ENCODE assay signal across 13 cellular contexts in genomic region chr18:374735-375168, GRCh38.
DNase-seq lines count a peak whose midpoint lies in the region; ATAC-seq and TF ChIP-seq lines count a peak whose summit lies in the region.
"Had no signal": no experiment of that assay in that cellular context is flagged by ENCODE, and none has a peak within 500 bp of the region (broad histone marks: within the 10 kb centered on the region; RNA-seq: fewer than 3 reads in every experiment).

No MANE protein-coding gene starts in this region.

- no peaks in the 10 kb centered on the region for H3K9me3 Mint-ChIP-seq in immature natural killer cell
- H3K9me3 Mint-ChIP-seq in activated naive CD4-positive, alpha-beta T cell treated with anti-CD3 and anti-CD28 coated beads, Interleukin-2, amount 10 ng/mL, durations not matched to agents 7 days and 5 days, result no peaks in the 10 kb centered on the region

- H3K9me3 ChIP-seq in neutrophil, result no peaks in the 10 kb centered on the region
- H3K9me3 ChIP-seq: upper lobe of left lung had no signal

- DNase-seq in immature natural killer cell, result no peak
- no peak for DNase-seq in activated naive CD4-positive, alpha-beta T cell treated with anti-CD3 and anti-CD28 coated beads, Interleukin-2, amount 10 ng/mL, durations not matched to agents 7 days and 5 days
- DNase-seq: activated CD4-positive, alpha-beta T cell treated with anti-CD3 and anti-CD28 coated beads, Interleukin-2, amount 50 U/mL, for 4 hours; amniotic stem cell; KBM-7; midbrain had no signal

- no peak overlapping the region for H3K27ac Mint-ChIP-seq in immature natural killer cell
- H3K27ac Mint-ChIP-seq in activated naive CD4-positive, alpha-beta T cell treated with anti-CD3 and anti-CD28 coated beads, Interleukin-2, amount 10 ng/mL, durations not matched to agents 7 days and 5 days, result no peak overlapping the region

- peaks cover 34 to 60% of the 10 kb centered on the region in 2 experiments for H3K4me1 ChIP-seq in neutrophil (ENCODE audit: control insufficient read depth in 1 of 2, insufficient read depth in 1 of 2, low read depth in 1 of 2, low read length in 1 of 2)

- H3K36me3 Mint-ChIP-seq in immature natural killer cell, result no peaks in the 10 kb centered on the region
- no peaks in the 10 kb centered on the region for H3K36me3 Mint-ChIP-seq in activated naive CD4-positive, alpha-beta T cell treated with anti-CD3 and anti-CD28 coated beads, Interleukin-2, amount 10 ng/mL, durations not matched to agents 7 days and 5 days

- ATAC-seq in GM18870 (IDR thresholded peaks at IDR 0.05; ENCODE audit: unreplicated experiment), result peak; percentile 86
- peak; percentile 89 for ATAC-seq in GM21786 (IDR thresholded peaks at IDR 0.05; ENCODE audit: unreplicated experiment)
- peak; percentile 84 for ATAC-seq in HG03565 (IDR thresholded peaks at IDR 0.05; ENCODE audit: unreplicated experiment)
- no peak for ATAC-seq in HG03439 (IDR thresholded peaks at IDR 0.05; ENCODE audit: unreplicated experiment)
- no peak for ATAC-seq in GM18867 (IDR thresholded peaks at IDR 0.05; ENCODE audit: unreplicated experiment)

- peaks cover 0 to 7% (median 5%) of the 10 kb centered on the region in 3 donors for H3K27me3 Mint-ChIP-seq in immature natural killer cell (ENCODE audit: low read depth in 3 of 3)
- peaks cover 5% of the 10 kb centered on the region for H3K27me3 Mint-ChIP-seq in activated naive CD4-positive, alpha-beta T cell treated with anti-CD3 and anti-CD28 coated beads, Interleukin-2, amount 10 ng/mL, durations not matched to agents 7 days and 5 days

- CTCF ChIA-PET in activated naive CD4-positive, alpha-beta T cell treated with anti-CD3 and anti-CD28 coated beads, Interleukin-2, amount 10 ng/mL, durations not matched to agents 7 days and 5 days (lab: Charles Lee), result no interaction called here

- H3K4me3 ChIP-seq in neutrophil (ENCODE audit: low read depth in 1 of 2, low read length in 1 of 2), result no peak overlapping the region
- H3K4me3 ChIP-seq: upper lobe of left lung had no signal

- no peak for TF ChIP-seq CTCF in neutrophil (IDR thresholded peaks at IDR 0.05)

- no peaks in the 10 kb centered on the region for H3K36me3 ChIP-seq in neutrophil
- H3K36me3 ChIP-seq: upper lobe of left lung had no signal

- H3K4me1 Mint-ChIP-seq in immature natural killer cell, result no peaks in the 10 kb centered on the region
- peaks cover 2% of the 10 kb centered on the region for H3K4me1 Mint-ChIP-seq in activated naive CD4-positive, alpha-beta T cell treated with anti-CD3 and anti-CD28 coated beads, Interleukin-2, amount 10 ng/mL, durations not matched to agents 7 days and 5 days

- H3K27ac ChIP-seq in neutrophil, result peak overlapping the region; percentile 57

- no peak overlapping the region for H3K4me3 Mint-ChIP-seq in immature natural killer cell
- no peak overlapping the region for H3K4me3 Mint-ChIP-seq in activated naive CD4-positive, alpha-beta T cell treated with anti-CD3 and anti-CD28 coated beads, Interleukin-2, amount 10 ng/mL, durations not matched to agents 7 days and 5 days

- no peaks in the 10 kb centered on the region for H3K27me3 ChIP-seq in neutrophil
- H3K27me3 ChIP-seq: upper lobe of left lung had no signal

Comparison
In these comparisons a context has a peak if more than half of its experiments do, and no peak if none do; other contexts are left out.
1. ATAC-seq: peak in GM18870 (single experiment), GM21786 (single experiment) and HG03565 (single experiment); none in HG03439 (single experiment) and GM18867 (single experiment).